Comparison of ENCODE assay signal across 16 cellular contexts in the genomic region with DNA sequence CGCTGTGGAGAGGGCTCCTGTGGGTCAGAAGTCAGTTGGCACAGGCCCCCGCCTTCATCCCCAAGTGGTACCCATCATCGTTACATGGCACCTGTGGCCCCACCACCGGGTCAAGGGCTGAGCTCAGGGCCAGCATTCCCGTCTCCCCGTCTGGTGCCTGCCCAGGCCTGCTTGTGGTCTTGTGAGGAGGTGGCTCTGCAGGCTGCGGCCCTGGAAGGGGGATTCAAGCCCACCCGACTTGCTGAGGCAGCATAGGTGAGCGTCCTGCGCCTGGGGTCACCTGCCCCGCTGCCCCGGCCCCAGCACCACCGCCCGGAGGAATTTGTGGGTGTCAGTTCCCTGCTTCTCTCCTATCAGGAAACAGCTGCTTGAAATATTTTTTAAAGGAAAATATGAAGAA. TPM values are rescaled to one million over a fixed set of nuclear protein-coding genes. Genes with fewer than 3 reads are reported as not detected.
DNase-seq lines count a peak whose midpoint lies in the region; ATAC-seq and TF ChIP-seq lines count a peak whose summit lies in the region.
"Had no signal": no experiment of that assay in that cellular context is flagged by ENCODE, and none has a peak within 500 bp of the region (broad histone marks: within the 10 kb centered on the region; RNA-seq: fewer than 3 reads in every experiment).

No MANE protein-coding gene starts in this region.

- no peaks in the 10 kb centered on the region for H3K36me3 Mint-ChIP-seq in HFFc6 (ENCODE audit: low read depth)
- H3K36me3 Mint-ChIP-seq: CD4-positive, alpha-beta memory T cell had no signal

- H3K4me1 Mint-ChIP-seq in HFFc6 (ENCODE audit: low read depth): no peaks in the 10 kb centered on the region

- DNase-seq in right cardiac atrium: peak in 2 of 3 donors; percentile 5 to 48
- DNase-seq in heart right ventricle: no peak
- peak; percentile 88 for DNase-seq in osteoblast (ENCODE audit: insufficient read length, low spot score, missing footprints)
- no peak for DNase-seq in HFFc6
- DNase-seq in COLO668 (lab: John Stamatoyannopoulos, UW; ENCODE audit: unreplicated experiment): no peak
- no peak for DNase-seq in epidermal melanocyte (ENCODE audit: insufficient read length, low spot score)
- DNase-seq: AML-193; CD4-positive, alpha-beta memory T cell; DMS153; DND-41 had no signal

- no peak overlapping the region for H3K27ac Mint-ChIP-seq in HFFc6
- H3K27ac Mint-ChIP-seq: CD4-positive, alpha-beta memory T cell; GM23338; H9 had no signal

- H3K27me3 ChIP-seq in right cardiac atrium (ENCODE audit: control insufficient read depth, insufficient read depth): no peaks in the 10 kb centered on the region
- peaks cover 11 to 80% (median 75%) of the 10 kb centered on the region in 7 donors for H3K27me3 ChIP-seq in heart right ventricle
- H3K27me3 ChIP-seq in osteoblast (ENCODE audit: insufficient read depth, low read length): peaks cover 3% of the 10 kb centered on the region

- H3K4me2 ChIP-seq in osteoblast (ENCODE audit: insufficient read depth, low read length): no peak overlapping the region
- H3K4me2 ChIP-seq: A549, GM23338 had no signal

- H3K36me3 ChIP-seq in heart right ventricle (no peaks in the 10 kb centered on the region), osteoblast (ENCODE audit: insufficient read depth, low read length) (no peaks in the 10 kb centered on the region)

- intact Hi-C loops in right cardiac atrium (cut with DNase I) (no loop called here), heart right ventricle (cut with DNase I) (no loop called here)

- H3K27ac ChIP-seq in right cardiac atrium (ENCODE audit: low read length) (no peak overlapping the region), heart right ventricle (no peak overlapping the region), cingulate gyrus (ENCODE audit: low read depth, low read length) (peak overlapping the region; percentile 3), osteoblast (ENCODE audit: low read depth, low read length) (no peak overlapping the region)
- H3K27ac ChIP-seq: A549 had no signal

- no peak overlapping the region for H2AFZ ChIP-seq in osteoblast (ENCODE audit: low read length)
- H2AFZ ChIP-seq: GM23338 had no signal

- H3K4me3 Mint-ChIP-seq in HFFc6: no peak overlapping the region
- H3K4me3 Mint-ChIP-seq: CD4-positive, alpha-beta memory T cell; GM23338; H9 had no signal

- H3K4me1 ChIP-seq in right cardiac atrium (ENCODE audit: control insufficient read depth, insufficient read depth, low read length) (no peaks in the 10 kb centered on the region), heart right ventricle (no peaks in the 10 kb centered on the region), osteoblast (ENCODE audit: insufficient read depth, low read length) (no peaks in the 10 kb centered on the region)
- H3K4me1 ChIP-seq: A549, Caco-2 had no signal

- no peaks in the 10 kb centered on the region for H4K20me1 ChIP-seq in osteoblast (ENCODE audit: insufficient read depth, low read length)

- H3K79me2 ChIP-seq in osteoblast (ENCODE audit: insufficient read depth, low read length): no peaks in the 10 kb centered on the region

- H3K9me3 Mint-ChIP-seq in HFFc6: no peaks in the 10 kb centered on the region; the same call in 1 of the 2 replicates
- H3K9me3 Mint-ChIP-seq: CD4-positive, alpha-beta memory T cell had no signal

- H3K4me3 ChIP-seq in right cardiac atrium (ENCODE audit: low read length) (no peak overlapping the region), heart right ventricle (no peak overlapping the region), osteoblast (ENCODE audit: insufficient read depth, low read length) (no peak overlapping the region)
- H3K4me3 ChIP-seq: A549, GM23338 had no signal

- TF ChIP-seq CTCF in heart right ventricle (IDR thresholded peaks at IDR 0.05) (no peak), osteoblast (IDR thresholded peaks at IDR 0.05; ENCODE audit: extremely low read depth, low read depth, low read length) (no peak), HFFc6 (IDR thresholded peaks at IDR 0.05) (no peak)

- no peak for ATAC-seq in right cardiac atrium
- no peak for ATAC-seq in heart right ventricle

- H3K9me3 ChIP-seq in right cardiac atrium (ENCODE audit: control insufficient read depth, low read length): no peaks in the 10 kb centered on the region
- peaks cover 0 to 8% (median 0%) of the 10 kb centered on the region in 11 donors for H3K9me3 ChIP-seq in heart right ventricle
- H3K9me3 ChIP-seq in osteoblast (ENCODE audit: low read depth, low read length): no peaks in the 10 kb centered on the region
- H3K9me3 ChIP-seq: Caco-2 had no signal

- whole genome bisulfite sequencing in right cardiac atrium: 75% methylated on average over 14 of the region's 14 CpGs
- 70 to 76% methylated on average over 14 of the region's 14 CpGs for WGBS in heart right ventricle, 2 donors

- H3K27me3 Mint-ChIP-seq in HFFc6 (ENCODE audit: insufficient read depth): peaks cover 21% of the 10 kb centered on the region

RNA-seq across cellular contexts. Expression of gene EN2, which starts 53.0 kb away (rescaled TPM):
- total RNA-seq in right cardiac atrium: under 1 TPM in 2 of 4 donors, not detected in 2; 0.11 to 0.35 TPM
- 0.16 TPM for polyA plus RNA-seq in right cardiac atrium
- total RNA-seq in heart right ventricle: under 1 TPM in 2 of 10 donors, not detected in 8; 0.07 to 0.08 TPM
- under 1 TPM; 0.01 to 0.07 TPM for polyA plus RNA-seq in heart right ventricle
- under 0.01 TPM in 1 of 2 replicates, not detected in the other for total RNA-seq in osteoblast
- not detected for total RNA-seq in HFFc6 (2021; fragmentation: NEBNext Ultra II Directional; extraction: Animal tissue kit (Norgen Biotek cat#: 25700))
- total RNA-seq: CD4-positive, alpha-beta memory T cell; GM23338 had no signal
- polyA plus RNA-seq: BJ; CD4-positive, alpha-beta memory T cell; GM23338 had no signal

Comparison
In these comparisons a context has a peak if more than half of its experiments do, and no peak if none do; other contexts are left out.
1. DNase-seq: peak in right cardiac atrium (2 of 3) and osteoblast (single experiment); none in heart right ventricle (0 of 2), HFFc6 (single experiment), COLO668 (single experiment) and epidermal melanocyte (single experiment).